In genomic region chr6:125927761-125928160, GRCh38 we compare ENCODE assay signal across 1 cellular context.
TF ChIP-seq lines count a peak whose summit lies in the region.

No MANE protein-coding gene starts in this region.

TF ChIP-seq in IMR-90, 13 proteins besides CTCF, POLR2A, EP300 and RAD21:
- TF ChIP-seq CHD1 (IDR thresholded peaks at IDR 0.05; ENCODE audit: low read depth, low read length) (no peak), SMC3 (IDR thresholded peaks at IDR 0.05; ENCODE audit: low read depth, low read length) (no peak)
